8 cellular contexts compared by ENCODE assay signal in genomic region chr4:173288296-173288695, GRCh38.
A peak's percentile ranks its signal among the peaks of the same experiment; 100 is the strongest.
DNase-seq lines count a peak whose midpoint lies in the region; ATAC-seq and TF ChIP-seq lines count a peak whose summit lies in the region.

No MANE protein-coding gene starts in this region.

- TF ChIP-seq CTCF in HL-60 (IDR thresholded peaks at IDR 0.05; ENCODE audit: insufficient read depth, low read length) = peak; percentile 54

- ATAC-seq in GM18861 (IDR thresholded peaks at IDR 0.05; ENCODE audit: unreplicated experiment) = peak; percentile 49

- DNase-seq in ACHN = peak; percentile 25
- peak; percentile 50 to 95 for DNase-seq in HL-60 (ENCODE audit: low read depth in 1 of 2, low spot score in 1 of 2)
- peak; percentile 69 for DNase-seq in T-helper 9 cell
- peak; percentile 34 for DNase-seq in astrocyte of the hippocampus (ENCODE audit: low read depth, low spot score)
- DNase-seq in iris pigment epithelial cell (ENCODE audit: low read depth) = peak; percentile 61
- peak; percentile 34 to 59 (median 43) for DNase-seq in stimulated activated CD4-positive, alpha-beta T cell treated with anti-CD3 and anti-CD28 coated beads, TNF-alpha, amount 100 ng/mL, for 4 hours (ENCODE audit: low read depth in 3 of 3)
- no peak for DNase-seq in NCI-H2107 treated with DMSO at 0.1 percent for 48 hours (lab: John Stamatoyannopoulos, UW; ENCODE audit: unreplicated experiment)

- peak overlapping the region; percentile 80 for H3K27ac ChIP-seq in HL-60 (replicated peaks)

- in situ Hi-C loops in ACHN (cut with HindIII; ENCODE audit: low pct_ligation_motif_present, low pct_unique_long_range_greater_than_20kb, low sequenced_read_pairs) = no loop called here

- peak overlapping the region; percentile 42; the same call in 1 of the 2 replicates for H3K4me3 ChIP-seq in HL-60 (replicated peaks; ENCODE audit: insufficient read depth, low read length)

- no peaks in the 10 kb centered on the region for H3K27me3 ChIP-seq in HL-60 (ENCODE audit: insufficient read depth, poor library complexity, severe bottlenecking)
